ENCODE assay signal across 10 cellular contexts in the genomic region with DNA sequence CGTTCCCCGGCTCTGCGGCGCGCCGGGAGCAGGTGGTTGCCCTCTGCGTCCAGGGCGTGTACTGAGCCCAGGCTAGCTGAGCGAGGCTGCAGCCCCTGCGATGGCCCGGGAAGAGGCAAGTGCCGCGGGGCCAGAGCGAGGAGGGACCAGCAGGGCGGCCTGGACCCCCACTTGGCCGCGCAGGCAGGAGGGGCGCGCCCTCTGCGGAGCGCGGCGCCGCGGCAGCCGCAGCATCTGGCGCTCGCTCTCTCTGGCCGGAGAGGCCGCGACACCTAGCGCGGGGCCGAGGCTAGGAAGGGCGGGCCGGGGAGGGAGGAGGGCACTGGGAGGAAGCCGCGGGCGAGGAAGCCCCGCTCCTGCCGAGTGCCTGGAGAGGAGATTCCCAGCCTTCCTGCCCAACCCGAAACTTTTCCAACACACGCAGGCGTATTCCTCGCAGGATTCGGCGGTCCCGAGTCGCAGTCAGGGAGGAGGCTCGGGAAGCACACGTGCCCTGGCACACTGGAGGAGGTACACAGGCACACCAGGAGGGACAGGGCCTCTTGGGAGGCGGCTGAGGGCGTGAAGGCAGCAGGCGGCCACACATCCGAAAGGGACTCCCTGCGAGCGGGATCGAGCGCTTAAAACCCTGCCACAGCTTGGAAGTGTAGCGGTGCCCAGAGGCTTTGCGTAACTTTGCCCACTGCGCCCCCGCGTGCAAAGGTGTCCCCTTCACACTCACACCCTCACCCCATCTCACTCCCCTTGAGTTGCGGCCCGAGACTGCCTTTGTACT. TPM values are rescaled to one million over a fixed set of nuclear protein-coding genes. Genes with fewer than 3 reads are reported as not detected.
DNase-seq lines count a peak whose midpoint lies in the region; ATAC-seq and TF ChIP-seq lines count a peak whose summit lies in the region.
"Had no signal": no experiment of that assay in that cellular context is flagged by ENCODE, and none has a peak within 500 bp of the region (broad histone marks: within the 10 kb centered on the region; RNA-seq: fewer than 3 reads in every experiment).

No MANE protein-coding gene starts in this region.

- H3K4me3 Mint-ChIP-seq in WTC11 = peak overlapping the region; percentile 80

- H3K9me3 Mint-ChIP-seq in WTC11 = no peaks in the 10 kb centered on the region

- DNase-seq in NCI-H1436 (lab: John Stamatoyannopoulos, UW) (peak; percentile 47), NCI-H1436 treated with DMSO at 0.1 percent for 48 hours (lab: John Stamatoyannopoulos, UW) (no peak), WTC11 (ENCODE audit: low spot score) (peak; percentile 77), iPS-NIHi7 (ENCODE audit: extremely low spot score) (peak; percentile 70), substantia nigra (lab: John Stamatoyannopoulos, UW) (peak in 19 of 49 donors; percentile 25 to 70 (median 48)), SIG-M5 (lab: John Stamatoyannopoulos, UW) (no peak)
- DNase-seq: GOT3, T-helper 1 cell had no signal

- ATAC-seq in WTC11 (peak; percentile 20), HG02981 (IDR thresholded peaks at IDR 0.05; ENCODE audit: unreplicated experiment) (no peak), GM21825 (IDR thresholded peaks at IDR 0.05; ENCODE audit: unreplicated experiment) (no peak)

- CTCF ChIA-PET in WTC11 (lab: Charles Lee) = interaction anchor here (0.6 to 2.4 kb wide), 4 partner anchors 51 to 140 kb away, joined by 4 to 16 read pairs (median 5); no protein-coding TSS in a partner anchor

- H3K27ac ChIP-seq in substantia nigra (ENCODE audit: low read depth, low read length, poor library complexity, severe bottlenecking) = peak overlapping the region; percentile 66

- H3K27ac Mint-ChIP-seq in WTC11 = no peak overlapping the region

- POLR2A ChIA-PET in WTC11 (lab: Charles Lee) = no interaction called here

- TF ChIP-seq CTCF in WTC11 (IDR thresholded peaks at IDR 0.05) = no peak

- no peaks in the 10 kb centered on the region for H3K36me3 Mint-ChIP-seq in WTC11

- H3K27me3 Mint-ChIP-seq in WTC11 (ENCODE audit: low read depth) = peaks cover 98% of the 10 kb centered on the region

- peaks cover 68% of the 10 kb centered on the region for H3K4me1 Mint-ChIP-seq in WTC11

TF ChIP-seq in WTC11, 78 proteins besides CTCF, POLR2A, EP300 and RAD21 (continues in another document):
- TF ChIP-seq HMGA2 (CRISPR knock-in tag; IDR thresholded peaks at IDR 0.05) (no peak), ZNF317 (CRISPR knock-in tag; IDR thresholded peaks at IDR 0.05; ENCODE audit: borderline replicate concordance, low read depth) (no peak), FOXK1 (CRISPR knock-in tag; IDR thresholded peaks at IDR 0.05) (peak; percentile 27; the same call in 1 of the 2 replicates), ZNF671 (CRISPR knock-in tag; IDR thresholded peaks at IDR 0.05) (no peak)
- TF ChIP-seq, protein P1, sequence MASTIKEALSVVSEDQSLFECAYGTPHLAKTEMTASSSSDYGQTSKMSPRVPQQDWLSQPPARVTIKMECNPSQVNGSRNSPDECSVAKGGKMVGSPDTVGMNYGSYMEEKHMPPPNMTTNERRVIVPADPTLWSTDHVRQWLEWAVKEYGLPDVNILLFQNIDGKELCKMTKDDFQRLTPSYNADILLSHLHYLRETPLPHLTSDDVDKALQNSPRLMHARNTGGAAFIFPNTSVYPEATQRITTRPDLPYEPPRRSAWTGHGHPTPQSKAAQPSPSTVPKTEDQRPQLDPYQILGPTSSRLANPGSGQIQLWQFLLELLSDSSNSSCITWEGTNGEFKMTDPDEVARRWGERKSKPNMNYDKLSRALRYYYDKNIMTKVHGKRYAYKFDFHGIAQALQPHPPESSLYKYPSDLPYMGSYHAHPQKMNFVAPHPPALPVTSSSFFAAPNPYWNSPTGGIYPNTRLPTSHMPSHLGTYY (CRISPR knock-in tag; IDR thresholded peaks at IDR 0.05) = no peak
- TF ChIP-seq, protein P2, sequence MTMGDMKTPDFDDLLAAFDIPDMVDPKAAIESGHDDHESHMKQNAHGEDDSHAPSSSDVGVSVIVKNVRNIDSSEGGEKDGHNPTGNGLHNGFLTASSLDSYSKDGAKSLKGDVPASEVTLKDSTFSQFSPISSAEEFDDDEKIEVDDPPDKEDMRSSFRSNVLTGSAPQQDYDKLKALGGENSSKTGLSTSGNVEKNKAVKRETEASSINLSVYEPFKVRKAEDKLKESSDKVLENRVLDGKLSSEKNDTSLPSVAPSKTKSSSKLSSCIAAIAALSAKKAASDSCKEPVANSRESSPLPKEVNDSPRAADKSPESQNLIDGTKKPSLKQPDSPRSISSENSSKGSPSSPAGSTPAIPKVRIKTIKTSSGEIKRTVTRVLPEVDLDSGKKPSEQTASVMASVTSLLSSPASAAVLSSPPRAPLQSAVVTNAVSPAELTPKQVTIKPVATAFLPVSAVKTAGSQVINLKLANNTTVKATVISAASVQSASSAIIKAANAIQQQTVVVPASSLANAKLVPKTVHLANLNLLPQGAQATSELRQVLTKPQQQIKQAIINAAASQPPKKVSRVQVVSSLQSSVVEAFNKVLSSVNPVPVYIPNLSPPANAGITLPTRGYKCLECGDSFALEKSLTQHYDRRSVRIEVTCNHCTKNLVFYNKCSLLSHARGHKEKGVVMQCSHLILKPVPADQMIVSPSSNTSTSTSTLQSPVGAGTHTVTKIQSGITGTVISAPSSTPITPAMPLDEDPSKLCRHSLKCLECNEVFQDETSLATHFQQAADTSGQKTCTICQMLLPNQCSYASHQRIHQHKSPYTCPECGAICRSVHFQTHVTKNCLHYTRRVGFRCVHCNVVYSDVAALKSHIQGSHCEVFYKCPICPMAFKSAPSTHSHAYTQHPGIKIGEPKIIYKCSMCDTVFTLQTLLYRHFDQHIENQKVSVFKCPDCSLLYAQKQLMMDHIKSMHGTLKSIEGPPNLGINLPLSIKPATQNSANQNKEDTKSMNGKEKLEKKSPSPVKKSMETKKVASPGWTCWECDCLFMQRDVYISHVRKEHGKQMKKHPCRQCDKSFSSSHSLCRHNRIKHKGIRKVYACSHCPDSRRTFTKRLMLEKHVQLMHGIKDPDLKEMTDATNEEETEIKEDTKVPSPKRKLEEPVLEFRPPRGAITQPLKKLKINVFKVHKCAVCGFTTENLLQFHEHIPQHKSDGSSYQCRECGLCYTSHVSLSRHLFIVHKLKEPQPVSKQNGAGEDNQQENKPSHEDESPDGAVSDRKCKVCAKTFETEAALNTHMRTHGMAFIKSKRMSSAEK (CRISPR knock-in tag; IDR thresholded peaks at IDR 0.05; ENCODE audit: borderline replicate concordance) = no peak
- TF ChIP-seq, protein P3, sequence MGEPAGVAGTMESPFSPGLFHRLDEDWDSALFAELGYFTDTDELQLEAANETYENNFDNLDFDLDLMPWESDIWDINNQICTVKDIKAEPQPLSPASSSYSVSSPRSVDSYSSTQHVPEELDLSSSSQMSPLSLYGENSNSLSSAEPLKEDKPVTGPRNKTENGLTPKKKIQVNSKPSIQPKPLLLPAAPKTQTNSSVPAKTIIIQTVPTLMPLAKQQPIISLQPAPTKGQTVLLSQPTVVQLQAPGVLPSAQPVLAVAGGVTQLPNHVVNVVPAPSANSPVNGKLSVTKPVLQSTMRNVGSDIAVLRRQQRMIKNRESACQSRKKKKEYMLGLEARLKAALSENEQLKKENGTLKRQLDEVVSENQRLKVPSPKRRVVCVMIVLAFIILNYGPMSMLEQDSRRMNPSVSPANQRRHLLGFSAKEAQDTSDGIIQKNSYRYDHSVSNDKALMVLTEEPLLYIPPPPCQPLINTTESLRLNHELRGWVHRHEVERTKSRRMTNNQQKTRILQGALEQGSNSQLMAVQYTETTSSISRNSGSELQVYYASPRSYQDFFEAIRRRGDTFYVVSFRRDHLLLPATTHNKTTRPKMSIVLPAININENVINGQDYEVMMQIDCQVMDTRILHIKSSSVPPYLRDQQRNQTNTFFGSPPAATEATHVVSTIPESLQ (CRISPR knock-in tag; IDR thresholded peaks at IDR 0.05) = no peak
- TF ChIP-seq, protein P4, sequence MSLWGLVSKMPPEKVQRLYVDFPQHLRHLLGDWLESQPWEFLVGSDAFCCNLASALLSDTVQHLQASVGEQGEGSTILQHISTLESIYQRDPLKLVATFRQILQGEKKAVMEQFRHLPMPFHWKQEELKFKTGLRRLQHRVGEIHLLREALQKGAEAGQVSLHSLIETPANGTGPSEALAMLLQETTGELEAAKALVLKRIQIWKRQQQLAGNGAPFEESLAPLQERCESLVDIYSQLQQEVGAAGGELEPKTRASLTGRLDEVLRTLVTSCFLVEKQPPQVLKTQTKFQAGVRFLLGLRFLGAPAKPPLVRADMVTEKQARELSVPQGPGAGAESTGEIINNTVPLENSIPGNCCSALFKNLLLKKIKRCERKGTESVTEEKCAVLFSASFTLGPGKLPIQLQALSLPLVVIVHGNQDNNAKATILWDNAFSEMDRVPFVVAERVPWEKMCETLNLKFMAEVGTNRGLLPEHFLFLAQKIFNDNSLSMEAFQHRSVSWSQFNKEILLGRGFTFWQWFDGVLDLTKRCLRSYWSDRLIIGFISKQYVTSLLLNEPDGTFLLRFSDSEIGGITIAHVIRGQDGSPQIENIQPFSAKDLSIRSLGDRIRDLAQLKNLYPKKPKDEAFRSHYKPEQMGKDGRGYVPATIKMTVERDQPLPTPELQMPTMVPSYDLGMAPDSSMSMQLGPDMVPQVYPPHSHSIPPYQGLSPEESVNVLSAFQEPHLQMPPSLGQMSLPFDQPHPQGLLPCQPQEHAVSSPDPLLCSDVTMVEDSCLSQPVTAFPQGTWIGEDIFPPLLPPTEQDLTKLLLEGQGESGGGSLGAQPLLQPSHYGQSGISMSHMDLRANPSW (CRISPR knock-in tag; conservative IDR thresholded peaks at IDR 0.05; ENCODE audit: low read depth) = no peak
- TF ChIP-seq, protein P5, sequence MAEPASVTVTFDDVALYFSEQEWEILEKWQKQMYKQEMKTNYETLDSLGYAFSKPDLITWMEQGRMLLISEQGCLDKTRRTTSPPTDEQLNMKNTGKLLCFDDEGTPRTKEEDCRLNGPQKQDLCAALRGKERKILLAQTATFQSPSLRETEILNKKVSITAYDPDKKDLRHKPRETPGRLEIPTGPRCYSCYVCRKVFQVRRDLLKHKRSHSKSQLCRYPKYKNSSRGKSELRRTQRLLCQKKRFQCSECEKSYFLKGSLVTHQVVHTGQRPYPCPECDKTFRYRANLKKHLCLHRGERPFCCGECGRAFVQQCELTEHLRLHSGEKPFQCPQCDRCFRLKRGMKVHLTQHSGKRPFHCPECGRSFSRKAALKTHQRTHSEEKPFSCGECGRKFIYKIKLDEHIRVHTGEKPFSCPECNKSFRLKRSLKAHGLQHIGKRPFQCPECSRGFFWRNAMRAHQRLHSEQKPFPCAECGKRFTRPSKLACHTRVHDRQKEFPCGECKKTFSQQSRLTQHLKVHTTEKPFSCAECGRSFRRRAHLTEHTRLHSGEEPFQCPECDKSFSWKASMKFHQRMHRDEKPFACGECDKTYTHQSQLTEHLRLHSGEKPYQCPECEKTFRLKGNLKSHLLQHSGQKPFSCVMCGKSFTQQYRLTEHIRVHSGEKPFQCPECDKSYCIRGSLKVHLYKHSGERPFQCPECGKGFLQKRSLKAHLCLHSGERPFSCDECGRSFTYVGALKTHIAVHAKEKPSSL (CRISPR knock-in tag; conservative IDR thresholded peaks at IDR 0.05) = no peak
- TF ChIP-seq, protein P6, sequence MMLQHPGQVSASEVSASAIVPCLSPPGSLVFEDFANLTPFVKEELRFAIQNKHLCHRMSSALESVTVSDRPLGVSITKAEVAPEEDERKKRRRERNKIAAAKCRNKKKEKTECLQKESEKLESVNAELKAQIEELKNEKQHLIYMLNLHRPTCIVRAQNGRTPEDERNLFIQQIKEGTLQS (CRISPR knock-in tag; conservative IDR thresholded peaks at IDR 0.05) = no peak

RNA-seq across cellular contexts. Expression of a gene that starts 4.8 kb away (rescaled TPM):
- total RNA-seq in WTC11 (2021) = 3.0 to 3.8 TPM (median 3.3 TPM) in 3 replicates

Comparison
In these comparisons a context has a peak if more than half of its experiments do, and no peak if none do; other contexts are left out.
1. DNase-seq: peak in NCI-H1436 (single experiment), WTC11 (single experiment) and iPS-NIHi7 (single experiment); none in NCI-H1436 treated with DMSO at 0.1 percent for 48 hours (single experiment) and SIG-M5 (single experiment).